Comparison of ENCODE assay signal across 10 cellular contexts in genomic region chr10:74502963-74503608, GRCh38.
DNase-seq lines count a peak whose midpoint lies in the region; ATAC-seq and TF ChIP-seq lines count a peak whose summit lies in the region.
"Had no signal": no experiment of that assay in that cellular context is flagged by ENCODE, and none has a peak within 500 bp of the region (broad histone marks: within the 10 kb centered on the region; RNA-seq: fewer than 3 reads in every experiment).

No MANE protein-coding gene starts in this region.

- H3K4me3 ChIP-seq in A673 (ENCODE audit: low read depth, low read length, poor library complexity, severe bottlenecking), result no peak overlapping the region
- no peak overlapping the region for H3K4me3 ChIP-seq in SJSA1
- H3K4me3 ChIP-seq in fibroblast of lung (replicated peaks in 1 of 4; ENCODE audit: control extremely low read depth in 1 of 4, insufficient read depth in 1 of 4, low read depth in 3 of 4, low read length in 4 of 4), result no peak overlapping the region
- H3K4me3 ChIP-seq in Peyer's patch, result no peak overlapping the region
- H3K4me3 ChIP-seq in suprapubic skin, result no peak overlapping the region
- H3K4me3 ChIP-seq: psoas muscle had no signal

- H3K9ac ChIP-seq in fibroblast of lung (ENCODE audit: insufficient read depth, low read length), result no peak overlapping the region

- H3K27ac ChIP-seq in A673 (ENCODE audit: low read depth, low read length, poor library complexity, severe bottlenecking), result peak overlapping the region; percentile 14
- H3K27ac ChIP-seq in SJSA1, result peak overlapping the region; percentile 69
- H3K27ac ChIP-seq in fibroblast of lung (ENCODE audit: insufficient read depth, low read length), result peak overlapping the region; percentile 20
- no peak overlapping the region for H3K27ac ChIP-seq in Peyer's patch
- H3K27ac ChIP-seq in suprapubic skin, result no peak overlapping the region
- H3K27ac ChIP-seq: psoas muscle had no signal

- no peak for TF ChIP-seq CTCF in A673 (conservative IDR thresholded peaks at IDR 0.05; ENCODE audit: low read depth, low read length)
- TF ChIP-seq CTCF in fibroblast of lung (conservative IDR thresholded peaks at IDR 0.05 in 1 of 2, IDR thresholded peaks at IDR 0.05 in 1 of 2; ENCODE audit: low read depth in 1 of 2, low read length in 2 of 2), result no peak
- no peak for TF ChIP-seq CTCF in Peyer's patch (IDR thresholded peaks at IDR 0.05)
- TF ChIP-seq CTCF in suprapubic skin (IDR thresholded peaks at IDR 0.05), result no peak

- BruUV-seq in A673 (replicated peaks; lab: Mats Ljungman, UMichigan), result no TSS peak

- H3K4me1 ChIP-seq in A673 (ENCODE audit: insufficient read depth, low read length, poor library complexity, severe bottlenecking), result peaks cover 21% of the 10 kb centered on the region
- peaks cover 41% of the 10 kb centered on the region for H3K4me1 ChIP-seq in SJSA1 (replicated peaks)
- peaks cover 14% of the 10 kb centered on the region for H3K4me1 ChIP-seq in fibroblast of lung (ENCODE audit: control insufficient read depth, extremely low read depth, insufficient read depth, low read length)
- H3K4me1 ChIP-seq in Peyer's patch, result no peaks in the 10 kb centered on the region
- peaks cover 17% of the 10 kb centered on the region for H3K4me1 ChIP-seq in suprapubic skin

- no peaks in the 10 kb centered on the region for H4K20me1 ChIP-seq in fibroblast of lung (ENCODE audit: control insufficient read depth, extremely low read depth, insufficient read depth, low read length)

- 93% methylated on average over 1 of the region's 1 CpG for WGBS in suprapubic skin

- intact Hi-C loops in A673 (cut with micrococcal nuclease; ENCODE audit: unreplicated experiment), result loop anchor here (10.0 kb wide), 1 partner anchor 198 kb away; no protein-coding TSS in a partner anchor

- POLR2A ChIA-PET in A673 (lab: Charles Lee; ENCODE audit: low non-redundant PET), result interaction anchor here (0.6 kb wide), 1 partner anchor 204 kb away, joined by 4 read pairs; no protein-coding TSS in a partner anchor

- no peak overlapping the region for H2AFZ ChIP-seq in fibroblast of lung (ENCODE audit: low read length)

- CTCF ChIA-PET in A673 (lab: Charles Lee), result no interaction called here

- peak; percentile 94 for DNase-seq in A673 (ENCODE audit: low spot score)
- peak; percentile 75 for DNase-seq in HCEC 1CT
- DNase-seq in SJSA1 (ENCODE audit: low read depth in 1 of 2, low spot score in 2 of 2), result peak in 1 of 2 experiments; percentile 76
- peak; percentile 82 to 85 for DNase-seq in fibroblast of lung (ENCODE audit: low read depth in 2 of 2)
- no peak for DNase-seq in Peyer's patch
- DNase-seq in NCI-H510A treated with DMSO at 0.1 percent for 48 hours (lab: John Stamatoyannopoulos, UW), result no peak
- DNase-seq in suprapubic skin (ENCODE audit: low spot score in 2 of 2), result no peak
- DNase-seq: psoas muscle; stimulated activated naive CD4-positive, alpha-beta T cell had no signal

- ATAC-seq in HG02973 (IDR thresholded peaks at IDR 0.05; ENCODE audit: unreplicated experiment), result no peak
- ATAC-seq: psoas muscle had no signal

- H3K36me3 ChIP-seq in A673 (ENCODE audit: insufficient read depth, low read length, poor library complexity, severe bottlenecking), result no peaks in the 10 kb centered on the region
- H3K36me3 ChIP-seq in SJSA1, result no peaks in the 10 kb centered on the region
- no peaks in the 10 kb centered on the region for H3K36me3 ChIP-seq in fibroblast of lung (ENCODE audit: control insufficient read depth, insufficient read depth, low read length)
- no peaks in the 10 kb centered on the region for H3K36me3 ChIP-seq in Peyer's patch
- peaks cover 7% of the 10 kb centered on the region for H3K36me3 ChIP-seq in suprapubic skin

- H3K79me2 ChIP-seq in fibroblast of lung (ENCODE audit: control insufficient read depth, insufficient read depth, low read length), result no peaks in the 10 kb centered on the region

- peak overlapping the region; percentile 49 for H3K4me2 ChIP-seq in fibroblast of lung (ENCODE audit: extremely low read depth, insufficient read depth, low read length)

- H3K9me3 ChIP-seq in A673 (ENCODE audit: low read depth, low read length, poor library complexity, severe bottlenecking) (no peaks in the 10 kb centered on the region), SJSA1 (replicated peaks) (no peaks in the 10 kb centered on the region), fibroblast of lung (ENCODE audit: control insufficient read depth, insufficient read depth, low read depth, low read length) (no peaks in the 10 kb centered on the region), Peyer's patch (no peaks in the 10 kb centered on the region), suprapubic skin (no peaks in the 10 kb centered on the region)
- H3K9me3 ChIP-seq: psoas muscle had no signal

- no peak for TF ChIP-seq POLR2A in Peyer's patch (IDR thresholded peaks at IDR 0.05)
- TF ChIP-seq POLR2A in suprapubic skin (IDR thresholded peaks at IDR 0.05), result no peak

- H3K27me3 ChIP-seq in A673 (replicated peaks; ENCODE audit: insufficient read depth, low read depth, low read length, poor library complexity) (no peaks in the 10 kb centered on the region), SJSA1 (replicated peaks) (no peaks in the 10 kb centered on the region), fibroblast of lung (ENCODE audit: control insufficient read depth, insufficient read depth, low read length) (no peaks in the 10 kb centered on the region), Peyer's patch (no peaks in the 10 kb centered on the region), suprapubic skin (no peaks in the 10 kb centered on the region)

- no peak for TF ChIP-seq EP300 in suprapubic skin (IDR thresholded peaks at IDR 0.05)

Comparison
In these comparisons a context has a peak if more than half of its experiments do, and no peak if none do; other contexts are left out.
1. DNase-seq: peak in A673 (single experiment), HCEC 1CT (single experiment) and fibroblast of lung (2 of 2); none in Peyer's patch (0 of 3), NCI-H510A treated with DMSO at 0.1 percent for 48 hours (single experiment) and suprapubic skin (0 of 2).
2. H3K27ac ChIP-seq: peak in A673 (single experiment), SJSA1 (single experiment) and fibroblast of lung (single experiment); none in Peyer's patch (0 of 4) and suprapubic skin (single experiment).